In genomic region chr3:2950159-2950558, GRCh38 we compare ENCODE assay signal across 14 cellular contexts.
"Had no signal": no experiment of that assay in that cellular context is flagged by ENCODE, and none has a peak within 500 bp of the region (broad histone marks: within the 10 kb centered on the region; RNA-seq: fewer than 3 reads in every experiment).

No MANE protein-coding gene starts in this region.

- H3K9me3 ChIP-seq: heart left ventricle, psoas muscle, right lobe of liver, suprapubic skin, upper lobe of right lung had no signal

- H3K4me3 ChIP-seq: heart left ventricle, lung, psoas muscle, right lobe of liver, smooth muscle cell, suprapubic skin, upper lobe of right lung had no signal

- H3K4me1 ChIP-seq: heart left ventricle, psoas muscle, right lobe of liver, suprapubic skin, upper lobe of right lung had no signal

- DNase-seq: activated CD4-positive, alpha-beta T cell treated with anti-CD3 and anti-CD28 coated beads, Interleukin-2, amount 10 ng/mL, durations not matched to agents 7 days and 5 days; activated CD8-positive, alpha-beta memory T cell treated with anti-CD3 and anti-CD28 coated beads, Interleukin-2, amount 50 U/mL, for 48 hours; activated gamma-delta T cell; activated T-cell treated with anti-CD3 and anti-CD28 coated beads, Interleukin-2, amount 50 U/mL, for 72 hours; dermis blood vessel endothelial cell; effector memory CD8-positive, alpha-beta T cell; heart left ventricle; psoas muscle; right lobe of liver; upper lobe of right lung had no signal

- H3K27me3 ChIP-seq: heart left ventricle, right lobe of liver, suprapubic skin, upper lobe of right lung had no signal

- H3K36me3 ChIP-seq: heart left ventricle, right lobe of liver, suprapubic skin, upper lobe of right lung had no signal

- FAIRE-seq: frontal cortex had no signal

- ATAC-seq: activated T-cell treated with anti-CD3 and anti-CD28 coated beads, Interleukin-2, amount 50 U/mL, for 72 hours; effector memory CD8-positive, alpha-beta T cell; heart left ventricle; psoas muscle; upper lobe of right lung had no signal

- H3K27ac ChIP-seq: heart left ventricle, psoas muscle, right lobe of liver, suprapubic skin, upper lobe of right lung had no signal
